Comparison of ENCODE assay signal across 20 cellular contexts in genomic region chr9:14223081-14223480, GRCh38.
"Had no signal": no experiment of that assay in that cellular context is flagged by ENCODE, and none has a peak within 500 bp of the region (broad histone marks: within the 10 kb centered on the region; RNA-seq: fewer than 3 reads in every experiment).

No MANE protein-coding gene starts in this region.

- H3K36me3 Mint-ChIP-seq: natural killer cell treated with Interleukin-12 subunit alpha and Interleukin-12 subunit beta and Interleukin-15 and Interleukin-18, amount 100 ng/mL, for 72 hours had no signal

- H3K9me3 ChIP-seq: psoas muscle, sigmoid colon had no signal

- H3K4me3 Mint-ChIP-seq: central memory CD8-positive, alpha-beta T cell; natural killer cell treated with Interleukin-12 subunit alpha and Interleukin-12 subunit beta and Interleukin-15 and Interleukin-18, amount 100 ng/mL, for 72 hours had no signal

- H3K27ac Mint-ChIP-seq: natural killer cell treated with Interleukin-12 subunit alpha and Interleukin-12 subunit beta and Interleukin-15 and Interleukin-18, amount 100 ng/mL, for 72 hours had no signal

- H3K27me3 ChIP-seq: dorsolateral prefrontal cortex, hepatocyte, sigmoid colon had no signal

- H3K9me3 Mint-ChIP-seq: central memory CD8-positive, alpha-beta T cell had no signal

- H3K36me3 ChIP-seq: sigmoid colon had no signal

- DNase-seq: cortex of kidney; dorsolateral prefrontal cortex; effector CD8-positive, alpha-beta T cell; kidney; left colon; mammary epithelial cell; occipital lobe; psoas muscle; retina; sigmoid colon; stimulated activated CD4-positive, alpha-beta T cell treated with anti-CD3 and anti-CD28 coated beads, Interleukin-12 subunit alpha, Interleukin-12 subunit beta, amount 100 ng/mL, for 4 hours; stimulated activated CD4-positive, alpha-beta T cell treated with anti-CD3 and anti-CD28 coated beads, Interleukin-2, amount 100 ng/mL, for 48 hours; stimulated activated naive CD4-positive, alpha-beta T cell treated with Interleukin-2 at 50 U/mL for 16 hours; trophoblast cell had no signal

- H3K4me1 Mint-ChIP-seq: central memory CD8-positive, alpha-beta T cell had no signal

- H3K27ac ChIP-seq: dorsolateral prefrontal cortex, hepatocyte, parathyroid adenoma, skin epidermis had no signal

- H3K27me3 Mint-ChIP-seq: central memory CD8-positive, alpha-beta T cell had no signal

- H3K4me1 ChIP-seq: parathyroid adenoma had no signal

- ATAC-seq: esophagus mucosa; left colon; natural killer cell treated with Interleukin-12 subunit alpha and Interleukin-12 subunit beta and Interleukin-15 and Interleukin-18, amount 100 ng/mL, for 72 hours; psoas muscle had no signal

- H3K4me3 ChIP-seq: dorsolateral prefrontal cortex, hepatocyte, psoas muscle, sigmoid colon, skin epidermis had no signal
